ENCODE assay signal across 22 cellular contexts in genomic region chr2:98108110-98108509, GRCh38. TPM values are rescaled to one million over a fixed set of nuclear protein-coding genes. Genes with fewer than 3 reads are reported as not detected.
A peak's percentile ranks its signal among the peaks of the same experiment; 100 is the strongest.
DNase-seq lines count a peak whose midpoint lies in the region; ATAC-seq, FAIRE-seq and TF ChIP-seq lines count a peak whose summit lies in the region.
"Had no signal": no experiment of that assay in that cellular context is flagged by ENCODE, and none has a peak within 500 bp of the region (broad histone marks: within the 10 kb centered on the region; RNA-seq: fewer than 3 reads in every experiment).

No MANE protein-coding gene starts in this region.

- intact Hi-C loops in PC-9 (cut with micrococcal nuclease; ENCODE audit: unreplicated experiment) (no loop called here), pancreas (cut with DNase I) (no loop called here), transverse colon (cut with DNase I; ENCODE audit: low total_unique reads) (no loop called here)

- H3F3A ChIP-seq in SK-N-SH (replicated peaks; ENCODE audit: insufficient read depth) (no peaks in the 10 kb centered on the region), PC-9 (ENCODE audit: insufficient read depth, low read depth) (no peaks in the 10 kb centered on the region)

- H3K27ac ChIP-seq in SK-N-SH (ENCODE audit: low read depth in 2 of 2, low read length in 1 of 2) = no peak overlapping the region
- H3K27ac ChIP-seq in PC-9 = no peak overlapping the region
- H3K27ac ChIP-seq in pancreas = no peak overlapping the region
- no peak overlapping the region for H3K27ac ChIP-seq in transverse colon
- H3K27ac ChIP-seq: 22Rv1, A549 had no signal

- no peak for TF ChIP-seq POLR2A in transverse colon (IDR thresholded peaks at IDR 0.05)

- H3K36me3 ChIP-seq in SK-N-SH (replicated peaks in 1 of 2; ENCODE audit: control insufficient read depth in 1 of 2, insufficient read depth in 2 of 2, low read length in 1 of 2) (no peaks in the 10 kb centered on the region), PC-9 (ENCODE audit: low read depth) (no peaks in the 10 kb centered on the region), pancreas (no peaks in the 10 kb centered on the region), transverse colon (no peaks in the 10 kb centered on the region)
- H3K36me3 ChIP-seq: HAP-1 had no signal

- ATAC-seq in SK-N-SH treated with all-trans-retinoic acid at 6 μM for 48 hours = no peak
- ATAC-seq in pancreas = no peak
- ATAC-seq: A549 had no signal

- H3K27me3 ChIP-seq in SK-N-SH (ENCODE audit: insufficient read depth) = no peaks in the 10 kb centered on the region
- no peaks in the 10 kb centered on the region for H3K27me3 ChIP-seq in PC-9 (ENCODE audit: insufficient read depth, low read depth)
- H3K27me3 ChIP-seq in pancreas = no peaks in the 10 kb centered on the region
- no peaks in the 10 kb centered on the region for H3K27me3 ChIP-seq in transverse colon

- H3K9ac ChIP-seq in SK-N-SH = no peak overlapping the region

- no TSS peak for BruUV-seq in PC-9 (replicated peaks; lab: Mats Ljungman, UMichigan)

- H3K79me2 ChIP-seq in SK-N-SH (ENCODE audit: insufficient read depth) (no peaks in the 10 kb centered on the region), PC-9 (ENCODE audit: low read depth) (no peaks in the 10 kb centered on the region)

- no peaks in the 10 kb centered on the region for H3K9me2 ChIP-seq in SK-N-SH
- no peaks in the 10 kb centered on the region for H3K9me2 ChIP-seq in PC-9 (ENCODE audit: insufficient read depth)

- no peaks in the 10 kb centered on the region for H4K20me1 ChIP-seq in SK-N-SH (ENCODE audit: insufficient read depth)
- no peaks in the 10 kb centered on the region for H4K20me1 ChIP-seq in PC-9 (ENCODE audit: insufficient read depth)

- no peak for TF ChIP-seq RAD21 in SK-N-SH (IDR thresholded peaks at IDR 0.05; ENCODE audit: low read length)

- no peak overlapping the region for H3K4me3 ChIP-seq in SK-N-SH (ENCODE audit: low read depth in 2 of 2, low read length in 1 of 2)
- H3K4me3 ChIP-seq in PC-9 = no peak overlapping the region
- H3K4me3 ChIP-seq in pancreas = no peak overlapping the region
- no peak overlapping the region for H3K4me3 ChIP-seq in transverse colon
- H3K4me3 ChIP-seq: A549, HAP-1 had no signal

- H2AFZ ChIP-seq in SK-N-SH (ENCODE audit: low read depth) (peak overlapping the region; percentile 46; the same call in 1 of the 2 replicates), PC-9 (peak overlapping the region; percentile 28; the same call in 1 of the 2 replicates)

- CTCF ChIA-PET in SK-N-SH (lab: Yijun Ruan, JAX) (no interaction called here), PC-9 (lab: Charles Lee) (interaction anchor here (0.7 kb wide), 1 partner anchor 27 kb away, joined by 3 read pairs; no protein-coding TSS in a partner anchor)

- TF ChIP-seq EP300 in SK-N-SH (IDR thresholded peaks at IDR 0.05; ENCODE audit: borderline replicate concordance in 1 of 2, low read depth in 1 of 2, low read length in 1 of 2) (no peak), transverse colon (IDR thresholded peaks at IDR 0.05; ENCODE audit: low read depth) (no peak)

- in situ Hi-C loops in transverse colon (cut with MboI; ENCODE audit: low pct_ligation_motif_present in 1 of 4, low pct_unique_long_range_greater_than_20kb in 1 of 4, low sequenced_read_pairs in 3 of 4) = no loop called here

- POLR2A ChIA-PET in SK-N-SH (lab: Yijun Ruan, JAX) = no interaction called here
- POLR2A ChIA-PET in PC-9 (lab: Charles Lee; ENCODE audit: unreplicated experiment) = no interaction called here

- WGBS in SK-N-SH (ENCODE audit: low lambda C conversion rate) = 30% methylated on average over 2 of the region's 2 CpGs
- WGBS in pancreas, 2 donors = 50 to 60% methylated on average over 2 of the region's 2 CpGs
- WGBS in transverse colon (ENCODE audit: low coverage in 1 of 2), 2 donors = 61 to 74% methylated on average over 2 of the region's 2 CpGs

- DNase-seq in SK-N-SH (no peak), PC-9 (no peak), pancreas (no peak), transverse colon (no peak), NCI-H1092 (lab: John Stamatoyannopoulos, UW) (no peak)
- DNase-seq: C1 segment of cervical spinal cord; Calu3; CD4-positive, alpha-beta memory T cell; COR-L47; DMS53; DMS79 treated with DMSO at 0.1 percent for 48 hours; GOT3; HFFc6 had no signal

- peak; percentile 75 for FAIRE-seq in pancreas (lab: Jason Lieb, UNC)
- FAIRE-seq: A549, GM12892, H54 had no signal

- H3K4me2 ChIP-seq in SK-N-SH = no peak overlapping the region
- no peak overlapping the region for H3K4me2 ChIP-seq in PC-9
- H3K4me2 ChIP-seq: A549 had no signal

- TF ChIP-seq CTCF in SK-N-SH (IDR thresholded peaks at IDR 0.05) = no peak
- no peak for TF ChIP-seq CTCF in PC-9 (conservative IDR thresholded peaks at IDR 0.05)
- no peak for TF ChIP-seq CTCF in pancreas (IDR thresholded peaks at IDR 0.05)
- TF ChIP-seq CTCF in transverse colon (IDR thresholded peaks at IDR 0.05) = no peak

- H3K4me1 ChIP-seq in SK-N-SH (ENCODE audit: control insufficient read depth in 1 of 2, insufficient read depth in 2 of 2, low read depth in 1 of 2, low read length in 1 of 2) (no peaks in the 10 kb centered on the region), PC-9 (replicated peaks; ENCODE audit: insufficient read depth) (no peaks in the 10 kb centered on the region), pancreas (no peaks in the 10 kb centered on the region), transverse colon (no peaks in the 10 kb centered on the region)
- H3K4me1 ChIP-seq: A549, HAP-1 had no signal

- H3K9me3 ChIP-seq in SK-N-SH (no peaks in the 10 kb centered on the region), PC-9 (ENCODE audit: insufficient read depth, low read depth) (no peaks in the 10 kb centered on the region; the same call in 1 of the 2 replicates), pancreas (no peaks in the 10 kb centered on the region), transverse colon (peaks cover 0 to 6% of the 10 kb centered on the region in 2 donors)
- H3K9me3 ChIP-seq: A549 had no signal

TF ChIP-seq in SK-N-SH, 30 proteins besides CTCF, POLR2A, EP300 and RAD21:
- no peak for TF ChIP-seq MEF2A (IDR thresholded peaks at IDR 0.05; ENCODE audit: borderline replicate concordance, low read depth)
- no peak for TF ChIP-seq YY1 (IDR thresholded peaks at IDR 0.05; ENCODE audit: low read depth)
- no peak for TF ChIP-seq POLR2AphosphoS5 (IDR thresholded peaks at IDR 0.05; ENCODE audit: low read depth, low read length)

TF ChIP-seq in SK-N-SH treated with all-trans-retinoic acid at 6 μM for 48 hours, 23 proteins besides CTCF, POLR2A, EP300 and RAD21:
- TF ChIP-seq ZNF70 (CRISPR knock-in tag; IDR thresholded peaks at IDR 0.05) = no peak
- TF ChIP-seq, protein P1, sequence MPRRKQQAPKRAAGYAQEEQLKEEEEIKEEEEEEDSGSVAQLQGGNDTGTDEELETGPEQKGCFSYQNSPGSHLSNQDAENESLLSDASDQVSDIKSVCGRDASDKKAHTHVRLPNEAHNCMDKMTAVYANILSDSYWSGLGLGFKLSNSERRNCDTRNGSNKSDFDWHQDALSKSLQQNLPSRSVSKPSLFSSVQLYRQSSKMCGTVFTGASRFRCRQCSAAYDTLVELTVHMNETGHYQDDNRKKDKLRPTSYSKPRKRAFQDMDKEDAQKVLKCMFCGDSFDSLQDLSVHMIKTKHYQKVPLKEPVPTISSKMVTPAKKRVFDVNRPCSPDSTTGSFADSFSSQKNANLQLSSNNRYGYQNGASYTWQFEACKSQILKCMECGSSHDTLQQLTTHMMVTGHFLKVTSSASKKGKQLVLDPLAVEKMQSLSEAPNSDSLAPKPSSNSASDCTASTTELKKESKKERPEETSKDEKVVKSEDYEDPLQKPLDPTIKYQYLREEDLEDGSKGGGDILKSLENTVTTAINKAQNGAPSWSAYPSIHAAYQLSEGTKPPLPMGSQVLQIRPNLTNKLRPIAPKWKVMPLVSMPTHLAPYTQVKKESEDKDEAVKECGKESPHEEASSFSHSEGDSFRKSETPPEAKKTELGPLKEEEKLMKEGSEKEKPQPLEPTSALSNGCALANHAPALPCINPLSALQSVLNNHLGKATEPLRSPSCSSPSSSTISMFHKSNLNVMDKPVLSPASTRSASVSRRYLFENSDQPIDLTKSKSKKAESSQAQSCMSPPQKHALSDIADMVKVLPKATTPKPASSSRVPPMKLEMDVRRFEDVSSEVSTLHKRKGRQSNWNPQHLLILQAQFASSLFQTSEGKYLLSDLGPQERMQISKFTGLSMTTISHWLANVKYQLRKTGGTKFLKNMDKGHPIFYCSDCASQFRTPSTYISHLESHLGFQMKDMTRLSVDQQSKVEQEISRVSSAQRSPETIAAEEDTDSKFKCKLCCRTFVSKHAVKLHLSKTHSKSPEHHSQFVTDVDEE (CRISPR knock-in tag; IDR thresholded peaks at IDR 0.05) = no peak
- no peak for TF ChIP-seq ZNF8 (CRISPR knock-in tag; IDR thresholded peaks at IDR 0.05)
- no peak for TF ChIP-seq SNAI2 (CRISPR knock-in tag; IDR thresholded peaks at IDR 0.05)
- no peak for TF ChIP-seq ESRRG (CRISPR knock-in tag; IDR thresholded peaks at IDR 0.05)
- TF ChIP-seq, protein P2, sequence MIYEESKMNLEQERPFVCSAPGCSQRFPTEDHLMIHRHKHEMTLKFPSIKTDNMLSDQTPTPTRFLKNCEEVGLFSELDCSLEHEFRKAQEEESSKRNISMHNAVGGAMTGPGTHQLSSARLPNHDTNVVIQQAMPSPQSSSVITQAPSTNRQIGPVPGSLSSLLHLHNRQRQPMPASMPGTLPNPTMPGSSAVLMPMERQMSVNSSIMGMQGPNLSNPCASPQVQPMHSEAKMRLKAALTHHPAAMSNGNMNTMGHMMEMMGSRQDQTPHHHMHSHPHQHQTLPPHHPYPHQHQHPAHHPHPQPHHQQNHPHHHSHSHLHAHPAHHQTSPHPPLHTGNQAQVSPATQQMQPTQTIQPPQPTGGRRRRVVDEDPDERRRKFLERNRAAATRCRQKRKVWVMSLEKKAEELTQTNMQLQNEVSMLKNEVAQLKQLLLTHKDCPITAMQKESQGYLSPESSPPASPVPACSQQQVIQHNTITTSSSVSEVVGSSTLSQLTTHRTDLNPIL (CRISPR knock-in tag; IDR thresholded peaks at IDR 0.05; ENCODE audit: low read depth) = no peak
- TF ChIP-seq TOX (CRISPR knock-in tag; IDR thresholded peaks at IDR 0.05; ENCODE audit: borderline replicate concordance) = no peak
- no peak for TF ChIP-seq CSDC2 (CRISPR knock-in tag; IDR thresholded peaks at IDR 0.05)
- TF ChIP-seq TCF4 (CRISPR knock-in tag; IDR thresholded peaks at IDR 0.05; ENCODE audit: borderline replicate concordance) = no peak

RNA-seq across cellular contexts. Expression of gene VWA3B, which starts 21.1 kb away (rescaled TPM):
- polyA plus RNA-seq in SK-N-SH (2012; rRNA removed) (not detected in 2 replicates), pancreas (under 1 TPM in 1 of 2 donors, not detected in 1; 0.07 TPM)
- polyA plus RNA-seq in SK-N-SH (2012; cell fraction: cytosol; rRNA removed) = not detected in 2 replicates
- polyA plus RNA-seq in SK-N-SH (2012; cell fraction: nucleus; rRNA removed) = not detected in 2 replicates
- total RNA-seq in PC-9 (2021) (not detected in 2 replicates), pancreas (under 1 TPM in 2 of 6 donors, not detected in 4; 0.04 to 0.24 TPM), transverse colon (under 1 TPM in 2 of 4 donors, not detected in 2; 0.41 to 0.48 TPM)
- total RNA-seq: Calu3; CD4-positive, alpha-beta memory T cell; Daoy; G401; HFFc6 had no signal
- polyA plus RNA-seq: A549; BJ; CD4-positive, alpha-beta memory T cell had no signal
